In genomic region chr11:2270322-2271076, GRCh38 we compare ENCODE assay signal across 9 cellular contexts. TPM values are rescaled to one million over a fixed set of nuclear protein-coding genes. Genes with fewer than 3 reads are reported as not detected.
A peak's percentile ranks its signal among the peaks of the same experiment; 100 is the strongest.
DNase-seq lines count a peak whose midpoint lies in the region; ATAC-seq, FAIRE-seq and TF ChIP-seq lines count a peak whose summit lies in the region.
"Had no signal": no experiment of that assay in that cellular context is flagged by ENCODE, and none has a peak within 500 bp of the region (broad histone marks: within the 10 kb centered on the region; RNA-seq: fewer than 3 reads in every experiment).

TSS of gene ASCL2 (minus strand) at chr11:2270588. CDS start at chr11:2270332, 256 bp downstream.

- H2AFZ ChIP-seq in keratinocyte (ENCODE audit: control insufficient read depth, low read length), result peak within 1 kb of the TSS; percentile 19

- peak within 1 kb of the TSS; percentile 52 for H3K4me2 ChIP-seq in keratinocyte (ENCODE audit: control insufficient read depth, extremely low read depth, insufficient read depth, low read depth, low read length)

- dilution Hi-C loops in keratinocyte (cut with MboI; ENCODE audit: extremely low pct_ligation_motif_present, low sequenced_read_pairs), result no loop called here

- H3K9me1 ChIP-seq in keratinocyte (ENCODE audit: control insufficient read depth, extremely low read depth, insufficient read depth, low read length), result no peaks in the 10 kb centered on the region

- ATAC-seq in activated T-helper 17 cell treated with anti-CD3 and anti-CD28 coated beads, Interleukin-2, amount 50 U/mL, for 72 hours (replicated peaks), result no peak
- ATAC-seq in stimulated activated effector memory CD8-positive, alpha-beta T cell treated with anti-CD3 and anti-CD28 coated beads, Interleukin-12 subunit alpha, Interleukin-12 subunit beta, amount 100 ng/mL, for 72 hours, result no peak

- peak within 1 kb of the TSS in 2 of 3 experiments; percentile 27 to 51 for H3K4me3 ChIP-seq in keratinocyte (ENCODE audit: control insufficient read depth in 2 of 3, extremely low read depth in 1 of 3, insufficient read depth in 2 of 3, low read depth in 1 of 3, low read length in 3 of 3)

- FAIRE-seq in keratinocyte (lab: Jason Lieb, UNC), result no peak

- no peaks in the 10 kb centered on the region for H3K9me3 Mint-ChIP-seq in activated T-helper 17 cell treated with anti-CD3 and anti-CD28 coated beads, Interleukin-2, amount 50 U/mL, for 72 hours
- no peaks in the 10 kb centered on the region for H3K9me3 Mint-ChIP-seq in stimulated activated effector memory CD8-positive, alpha-beta T cell treated with anti-CD3 and anti-CD28 coated beads, Interleukin-12 subunit alpha, Interleukin-12 subunit beta, amount 100 ng/mL, for 72 hours

- H3K9me3 ChIP-seq in keratinocyte (ENCODE audit: control insufficient read depth, low read depth, low read length), result no peaks in the 10 kb centered on the region

- no peak within 1 kb of the TSS for H3K27ac Mint-ChIP-seq in activated T-helper 17 cell treated with anti-CD3 and anti-CD28 coated beads, Interleukin-2, amount 50 U/mL, for 72 hours
- peak within 1 kb of the TSS; percentile 85 for H3K27ac Mint-ChIP-seq in stimulated activated effector memory CD8-positive, alpha-beta T cell treated with anti-CD3 and anti-CD28 coated beads, Interleukin-12 subunit alpha, Interleukin-12 subunit beta, amount 100 ng/mL, for 72 hours

- DNase-seq in NCI-H1092 treated with DMSO at 0.1 percent for 48 hours (lab: John Stamatoyannopoulos, UW) (peak; percentile 37), NCI-H1092 (lab: John Stamatoyannopoulos, UW) (no peak), keratinocyte (ENCODE audit: low read depth, low spot score) (no peak), NCI-H1105 treated with DMSO at 0.1 percent for 48 hours (lab: John Stamatoyannopoulos, UW) (no peak), NCI-H1694 (lab: John Stamatoyannopoulos, UW) (no peak), midbrain (lab: John Stamatoyannopoulos, UW) (no peak)
- DNase-seq in stimulated activated effector memory CD8-positive, alpha-beta T cell treated with anti-CD3 and anti-CD28 coated beads, Interleukin-12 subunit alpha, Interleukin-12 subunit beta, amount 100 ng/mL, for 72 hours (ENCODE audit: low spot score in 2 of 2), result peak in 1 of 2 donors; percentile 58

- peaks cover 3% of the 10 kb centered on the region for H3K4me1 ChIP-seq in keratinocyte (ENCODE audit: control insufficient read depth, extremely low read depth, insufficient read depth, low read length)

- no peaks in the 10 kb centered on the region for H3K79me2 ChIP-seq in keratinocyte (ENCODE audit: control insufficient read depth, insufficient read depth, low read length)

- H3K27me3 ChIP-seq in keratinocyte (ENCODE audit: control insufficient read depth, extremely low read depth, insufficient read depth, low read length), result peaks cover 46% of the 10 kb centered on the region

- peak within 1 kb of the TSS; percentile 67 for H3K4me3 Mint-ChIP-seq in activated T-helper 17 cell treated with anti-CD3 and anti-CD28 coated beads, Interleukin-2, amount 50 U/mL, for 72 hours
- H3K4me3 Mint-ChIP-seq in stimulated activated effector memory CD8-positive, alpha-beta T cell treated with anti-CD3 and anti-CD28 coated beads, Interleukin-12 subunit alpha, Interleukin-12 subunit beta, amount 100 ng/mL, for 72 hours, result peak within 1 kb of the TSS; percentile 71

- no peaks in the 10 kb centered on the region for H3K36me3 Mint-ChIP-seq in activated T-helper 17 cell treated with anti-CD3 and anti-CD28 coated beads, Interleukin-2, amount 50 U/mL, for 72 hours (ENCODE audit: low read depth)
- H3K36me3 Mint-ChIP-seq in stimulated activated effector memory CD8-positive, alpha-beta T cell treated with anti-CD3 and anti-CD28 coated beads, Interleukin-12 subunit alpha, Interleukin-12 subunit beta, amount 100 ng/mL, for 72 hours, result peaks cover 6% of the 10 kb centered on the region

- H3K36me3 ChIP-seq in keratinocyte (ENCODE audit: control insufficient read depth in 2 of 2, extremely low read depth in 1 of 2, insufficient read depth in 2 of 2, low read length in 2 of 2), result no peaks in the 10 kb centered on the region

- no peak within 1 kb of the TSS for H3K9ac ChIP-seq in keratinocyte (ENCODE audit: control insufficient read depth, extremely low read depth, insufficient read depth, low read length)

- H3K27me3 Mint-ChIP-seq in activated T-helper 17 cell treated with anti-CD3 and anti-CD28 coated beads, Interleukin-2, amount 50 U/mL, for 72 hours, result peaks cover 13% of the 10 kb centered on the region

- no peak within 1 kb of the TSS for H3K27ac ChIP-seq in keratinocyte (ENCODE audit: control insufficient read depth, insufficient read depth, low read length)

- H3K4me1 Mint-ChIP-seq in activated T-helper 17 cell treated with anti-CD3 and anti-CD28 coated beads, Interleukin-2, amount 50 U/mL, for 72 hours, result peaks cover 11% of the 10 kb centered on the region
- peaks cover 30% of the 10 kb centered on the region for H3K4me1 Mint-ChIP-seq in stimulated activated effector memory CD8-positive, alpha-beta T cell treated with anti-CD3 and anti-CD28 coated beads, Interleukin-12 subunit alpha, Interleukin-12 subunit beta, amount 100 ng/mL, for 72 hours

- TF ChIP-seq CTCF in keratinocyte (optimal IDR thresholded peaks at IDR 0.05 in 1 of 3, IDR thresholded peaks at IDR 0.05 in 1 of 3, conservative IDR thresholded peaks at IDR 0.05 in 1 of 3; ENCODE audit: extremely low read depth in 1 of 3, insufficient read depth in 2 of 3, low read length in 3 of 3), result no peak

- H4K20me1 ChIP-seq in keratinocyte (ENCODE audit: control insufficient read depth, extremely low read depth, insufficient read depth, low read length), result no peaks in the 10 kb centered on the region

RNA-seq across cellular contexts. Expression of gene ASCL2, which starts in this region (rescaled TPM):
- 1 to 10 TPM; 1.2 to 5.1 TPM for total RNA-seq in activated T-helper 17 cell treated with anti-CD3 and anti-CD28 coated beads, Interleukin-2, amount 50 U/mL, for 72 hours
- 0.07 to 0.36 TPM (median 0.26 TPM) in 3 replicates for polyA plus RNA-seq in keratinocyte
- not detected for polyA plus RNA-seq in keratinocyte (2011; ENCODE audit: low read depth)
- polyA plus RNA-seq in keratinocyte (2011; cell fraction: cytosol; rRNA removed), result 0.19 TPM in 1 of 2 replicates, not detected in the other
- 0.07 TPM in 1 of 2 replicates, not detected in the other for polyA plus RNA-seq in keratinocyte (2011; cell fraction: nucleus; rRNA removed)
- 0.09 TPM in 1 of 2 replicates, not detected in the other for polyA plus RNA-seq in keratinocyte (2012; ENCODE audit: low replicate concordance)
- 0.10 to 0.13 TPM in 2 of 3 replicates, not detected in the other for polyA minus RNA-seq in keratinocyte
- not detected for polyA minus RNA-seq in keratinocyte (2011; cell fraction: cytosol; rRNA and poly(A)+ RNA removed)
- not detected in 2 replicates for polyA minus RNA-seq in keratinocyte (2011; cell fraction: nucleus; rRNA and poly(A)+ RNA removed)
- total RNA-seq: A673 had no signal
